In genomic region chr2:90079374-90079773, GRCh38 we compare ENCODE assay signal across 9 cellular contexts.
"Had no signal": no experiment of that assay in that cellular context is flagged by ENCODE, and none has a peak within 500 bp of the region (broad histone marks: within the 10 kb centered on the region; RNA-seq: fewer than 3 reads in every experiment).

No MANE protein-coding gene starts in this region.

- H3K9ac ChIP-seq: GM23248 had no signal

- H3K36me3 ChIP-seq: HAP-1 had no signal

- ATAC-seq: GM23338, HCT116 had no signal

- H3K4me3 Mint-ChIP-seq: GM23338, H9, HFFc6 had no signal

- H3K4me3 ChIP-seq: GM23248, GM23338, HAP-1 had no signal

- H3K27ac ChIP-seq: GM23248 had no signal

- DNase-seq: GM23248, GOT3, H7, H9, HCEC 1CT, HFFc6 had no signal

- H3K9me3 ChIP-seq: HAP-1 had no signal

- H3K4me1 ChIP-seq: HAP-1 had no signal

- H2AFZ ChIP-seq: GM23248, GM23338 had no signal

- H3K27ac Mint-ChIP-seq: GM23338, H9, HFFc6 had no signal

- H3K9me3 Mint-ChIP-seq: HFFc6 had no signal
